ENCODE assay signal across 10 cellular contexts in genomic region chr10:8133146-8133545, GRCh38.
A peak's percentile ranks its signal among the peaks of the same experiment; 100 is the strongest.
DNase-seq lines count a peak whose midpoint lies in the region; ATAC-seq, FAIRE-seq and TF ChIP-seq lines count a peak whose summit lies in the region.
"Had no signal": no experiment of that assay in that cellular context is flagged by ENCODE, and none has a peak within 500 bp of the region (broad histone marks: within the 10 kb centered on the region; RNA-seq: fewer than 3 reads in every experiment).

No MANE protein-coding gene starts in this region.

- ATAC-seq in GM21526 (IDR thresholded peaks at IDR 0.05; ENCODE audit: low FRiP score, unreplicated experiment) (peak; percentile 69), HG03565 (IDR thresholded peaks at IDR 0.05; ENCODE audit: unreplicated experiment) (peak; percentile 47)
- ATAC-seq in activated naive CD8-positive, alpha-beta T cell treated with anti-CD3 and anti-CD28 coated beads, Interleukin-2, amount 50 U/mL, for 24 hours = peak; percentile 51

- H3K4me1 Mint-ChIP-seq in activated naive CD8-positive, alpha-beta T cell treated with anti-CD3 and anti-CD28 coated beads, Interleukin-2, amount 50 U/mL, for 24 hours = peaks cover 61% of the 10 kb centered on the region

- no peaks in the 10 kb centered on the region for H3K9me3 Mint-ChIP-seq in activated naive CD8-positive, alpha-beta T cell treated with anti-CD3 and anti-CD28 coated beads, Interleukin-2, amount 50 U/mL, for 24 hours

- peaks cover 3% of the 10 kb centered on the region for H3K36me3 Mint-ChIP-seq in activated naive CD8-positive, alpha-beta T cell treated with anti-CD3 and anti-CD28 coated beads, Interleukin-2, amount 50 U/mL, for 24 hours (ENCODE audit: low read depth)

- H3K4me3 Mint-ChIP-seq in activated naive CD8-positive, alpha-beta T cell treated with anti-CD3 and anti-CD28 coated beads, Interleukin-2, amount 50 U/mL, for 24 hours = peak overlapping the region; percentile 71

- H3K27ac ChIP-seq in adrenal gland = no peak overlapping the region
- H3K27ac ChIP-seq: epithelial cell of prostate, SK-N-MC had no signal

- H3K27ac Mint-ChIP-seq in activated naive CD8-positive, alpha-beta T cell treated with anti-CD3 and anti-CD28 coated beads, Interleukin-2, amount 50 U/mL, for 24 hours = peak overlapping the region; percentile 94

- peak; percentile 88 for FAIRE-seq in GM18507 (lab: Jason Lieb, UNC)

- no peaks in the 10 kb centered on the region for H3K4me1 ChIP-seq in adrenal gland (replicated peaks in 1 of 2)

- TF ChIP-seq CTCF in adrenal gland (IDR thresholded peaks at IDR 0.05) = no peak

- intact Hi-C loops in adrenal gland (cut with DNase I) = no loop called here

- H3K27me3 Mint-ChIP-seq in activated naive CD8-positive, alpha-beta T cell treated with anti-CD3 and anti-CD28 coated beads, Interleukin-2, amount 50 U/mL, for 24 hours = peaks cover 10% of the 10 kb centered on the region

- no peak overlapping the region for H3K4me3 ChIP-seq in adrenal gland
- H3K4me3 ChIP-seq: SK-N-MC had no signal

- no peaks in the 10 kb centered on the region for H3K9me3 ChIP-seq in adrenal gland (replicated peaks in 1 of 3)

- no peaks in the 10 kb centered on the region for H3K36me3 ChIP-seq in adrenal gland (replicated peaks in 1 of 2)

- WGBS in adrenal gland, 4 donors = 60 to 75% (median 65%) methylated on average over 8 of the region's 8 CpGs

- no peaks in the 10 kb centered on the region for H3K27me3 ChIP-seq in adrenal gland

- TF ChIP-seq POLR2A in adrenal gland (IDR thresholded peaks at IDR 0.05) = no peak

- DNase-seq in GM18507 (ENCODE audit: extremely low spot score, insufficient read length, low read depth) (peak; percentile 14), NCI-H1092 treated with DMSO at 0.1 percent for 48 hours (lab: John Stamatoyannopoulos, UW) (no peak), adrenal gland (no peak), pons (ENCODE audit: low spot score) (no peak)
- peak; percentile 68 for DNase-seq in activated naive CD8-positive, alpha-beta T cell treated with anti-CD3 and anti-CD28 coated beads, Interleukin-2, amount 50 U/mL, for 24 hours
- no peak for DNase-seq in activated effector memory CD4-positive, alpha-beta T cell treated with Interleukin-2 at 50 U/mL for 16 hours

Comparison
In these comparisons a context has a peak if more than half of its experiments do, and no peak if none do; other contexts are left out.
1. DNase-seq: peak in GM18507 (single experiment) and activated naive CD8-positive, alpha-beta T cell treated with anti-CD3 and anti-CD28 coated beads, Interleukin-2, amount 50 U/mL, for 24 hours (single experiment); none in NCI-H1092 treated with DMSO at 0.1 percent for 48 hours (single experiment), activated effector memory CD4-positive, alpha-beta T cell treated with Interleukin-2 at 50 U/mL for 16 hours (single experiment), adrenal gland (0 of 7) and pons (single experiment).
2. Peak in every context shown above with its lines, with median percentiles within 50 percentile points of each other: ATAC-seq.